ENCODE assay signal across 8 cellular contexts in the genomic region with DNA sequence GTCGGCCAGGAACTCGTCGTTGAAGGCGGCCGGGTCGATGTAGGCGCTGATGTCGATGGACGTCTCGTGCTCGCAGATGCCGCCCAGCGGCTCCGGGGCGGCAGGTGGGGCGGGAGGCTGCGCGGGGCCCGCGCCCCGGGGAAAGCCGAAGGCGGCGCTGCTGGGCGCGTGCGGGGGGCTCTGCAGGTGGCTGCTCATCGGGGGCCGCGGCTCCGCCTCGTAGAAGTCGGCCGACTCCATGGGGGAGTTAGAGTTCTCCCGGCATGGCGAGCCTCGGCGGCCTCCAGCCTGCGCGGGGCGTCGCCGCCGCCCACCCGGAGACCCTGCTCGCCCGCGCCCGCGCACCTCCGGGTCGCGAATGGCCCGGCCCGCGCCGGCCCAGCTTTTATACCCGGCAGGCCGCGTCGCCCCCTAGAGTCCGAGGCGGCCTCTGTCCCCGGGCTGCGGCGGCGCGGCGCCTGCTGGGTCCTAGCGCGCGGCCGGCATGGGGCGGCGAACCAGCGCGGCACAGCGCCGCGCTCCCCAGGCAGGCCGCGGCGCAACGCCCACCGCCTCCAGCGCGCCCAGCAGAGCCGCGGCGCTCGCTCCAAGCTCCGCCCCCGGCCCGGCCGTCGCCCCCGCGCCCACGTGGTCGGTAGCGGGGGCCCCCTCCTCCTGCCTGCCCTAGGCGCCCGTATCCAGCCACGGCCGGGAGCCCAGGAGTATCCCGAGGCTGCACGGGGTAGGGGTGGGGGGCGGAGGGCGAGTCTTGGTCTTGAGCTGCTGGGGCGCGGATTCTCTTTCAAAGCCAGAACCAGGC. TPM values are rescaled to one million over a fixed set of nuclear protein-coding genes. Genes with fewer than 3 reads are reported as not detected.
DNase-seq lines count a peak whose midpoint lies in the region; ATAC-seq and TF ChIP-seq lines count a peak whose summit lies in the region.

A gene (minus strand): TSS at position 360 of the 799 bp plus-strand sequence. CDS start 120 bp downstream, at position 240.

- no peaks in the 10 kb centered on the region for H3K9me3 ChIP-seq in DOHH2 (ENCODE audit: control insufficient read depth, insufficient read depth, low read length)
- no peaks in the 10 kb centered on the region for H3K9me3 ChIP-seq in Karpas-422 (ENCODE audit: low read length)
- no peaks in the 10 kb centered on the region for H3K9me3 ChIP-seq in SK-N-MC (ENCODE audit: low read depth, low read length)
- no peaks in the 10 kb centered on the region for H3K9me3 ChIP-seq in adrenal gland (replicated peaks in 1 of 3)
- no peaks in the 10 kb centered on the region for H3K9me3 ChIP-seq in left ventricle myocardium inferior (replicated peaks)
- H3K9me3 ChIP-seq in vagina: no peaks in the 10 kb centered on the region

- no peak for TF ChIP-seq CTCF in DOHH2 (IDR thresholded peaks at IDR 0.05; ENCODE audit: low read depth, low read length, poor library complexity, severe bottlenecking)
- TF ChIP-seq CTCF in adrenal gland (IDR thresholded peaks at IDR 0.05): peak in 3 of 6 experiments; percentile 54 to 82 (median 57)
- peak; percentile 64 for TF ChIP-seq CTCF in left ventricle myocardium inferior (IDR thresholded peaks at IDR 0.05; ENCODE audit: borderline replicate concordance)
- TF ChIP-seq CTCF in vagina (IDR thresholded peaks at IDR 0.05): peak in 1 of 3 experiments; percentile 13

- H3K79me2 ChIP-seq in DOHH2 (ENCODE audit: control insufficient read depth, low read length): no peaks in the 10 kb centered on the region
- no peaks in the 10 kb centered on the region for H3K79me2 ChIP-seq in Karpas-422 (ENCODE audit: low read length)

- H3K27ac ChIP-seq in DOHH2 (ENCODE audit: low read depth, low read length): no peak within 1 kb of the TSS
- H3K27ac ChIP-seq in Karpas-422 (ENCODE audit: low read length): no peak within 1 kb of the TSS
- no peak within 1 kb of the TSS for H3K27ac ChIP-seq in SK-N-MC
- H3K27ac ChIP-seq in adrenal gland: peak within 1 kb of the TSS in 2 of 5 donors; percentile 61 to 69
- H3K27ac ChIP-seq in left ventricle myocardium inferior (replicated peaks): peak within 1 kb of the TSS; percentile 67
- H3K27ac ChIP-seq in vagina: peak within 1 kb of the TSS; percentile 94

- H3K9ac ChIP-seq in Karpas-422 (ENCODE audit: low read length) (no peak within 1 kb of the TSS), SK-N-MC (ENCODE audit: insufficient read length) (peak within 1 kb of the TSS; percentile 91)

- intact Hi-C loops in adrenal gland (cut with DNase I): loop anchor here in 1 of 2 donors (10.0 kb wide), 1 partner anchor 72 kb away; a partner anchor contains a TSS
- intact Hi-C loops in left ventricle myocardium inferior (cut with micrococcal nuclease): no loop called here
- intact Hi-C loops in posterior cingulate gyrus (cut with DNase I): loop anchor here (2.0 to 10.0 kb wide), 2 partner anchors 70 to 102 kb away; a partner anchor contains a TSS
- intact Hi-C loops in vagina (cut with DNase I): loop anchor here (5.0 kb wide), 2 partner anchors 70 to 85 kb away; a partner anchor contains a TSS

- peak; percentile 75 to 88 for TF ChIP-seq POLR2A in adrenal gland (IDR thresholded peaks at IDR 0.05)
- TF ChIP-seq POLR2A in vagina (IDR thresholded peaks at IDR 0.05): peak in 1 of 2 donors; percentile 99

- no peak within 1 kb of the TSS for H2AFZ ChIP-seq in Karpas-422 (ENCODE audit: low read length)

- peak within 1 kb of the TSS; percentile 30; the same call in 1 of the 2 replicates for H3K4me2 ChIP-seq in DOHH2 (ENCODE audit: low read length)
- H3K4me2 ChIP-seq in Karpas-422 (ENCODE audit: low read depth, low read length, poor library complexity, severe bottlenecking): no peak within 1 kb of the TSS

- H3F3A ChIP-seq in DOHH2 (ENCODE audit: control insufficient read depth, insufficient read depth): no peaks in the 10 kb centered on the region

- no peaks in the 10 kb centered on the region for H3K9me2 ChIP-seq in DOHH2 (replicated peaks; ENCODE audit: control insufficient read depth, low read length)
- H3K9me2 ChIP-seq in Karpas-422 (replicated peaks; ENCODE audit: insufficient read depth, low read length): no peaks in the 10 kb centered on the region

- H4K20me1 ChIP-seq in DOHH2 (ENCODE audit: control insufficient read depth, insufficient read depth, low read depth, low read length) (no peaks in the 10 kb centered on the region), Karpas-422 (ENCODE audit: insufficient read depth, low read depth, low read length) (no peaks in the 10 kb centered on the region)

- DNase-seq in Karpas-422 (peak; percentile 75), SK-N-MC (ENCODE audit: low read depth, low spot score) (no peak), adrenal gland (peak in 6 of 7 donors; percentile 54 to 69 (median 62)), left ventricle myocardium inferior (peak; percentile 78), posterior cingulate gyrus (peak in 9 of 10 donors; percentile 51 to 96 (median 73)), vagina (ENCODE audit: extremely low spot score in 2 of 2) (peak in 1 of 2 donors; percentile 79)

- no peaks in the 10 kb centered on the region for H3K27me3 ChIP-seq in DOHH2 (ENCODE audit: control insufficient read depth, low read length)
- H3K27me3 ChIP-seq in Karpas-422 (ENCODE audit: low read length): no peaks in the 10 kb centered on the region
- no peaks in the 10 kb centered on the region for H3K27me3 ChIP-seq in adrenal gland
- H3K27me3 ChIP-seq in left ventricle myocardium inferior (ENCODE audit: low read depth): peaks cover 61% of the 10 kb centered on the region
- no peaks in the 10 kb centered on the region for H3K27me3 ChIP-seq in vagina

- H3K4me1 ChIP-seq in DOHH2 (ENCODE audit: control insufficient read depth, low read length): no peaks in the 10 kb centered on the region
- H3K4me1 ChIP-seq in Karpas-422 (ENCODE audit: low read length): no peaks in the 10 kb centered on the region
- peaks cover 0 to 24% of the 10 kb centered on the region in 2 donors for H3K4me1 ChIP-seq in adrenal gland (replicated peaks in 1 of 2)
- peaks cover 34% of the 10 kb centered on the region for H3K4me1 ChIP-seq in left ventricle myocardium inferior
- peaks cover 57% of the 10 kb centered on the region for H3K4me1 ChIP-seq in vagina

- ATAC-seq in GM21717 (IDR thresholded peaks at IDR 0.05; ENCODE audit: unreplicated experiment): peak; percentile 49

- H3K36me3 ChIP-seq in DOHH2 (ENCODE audit: control insufficient read depth, low read length) (no peaks in the 10 kb centered on the region), Karpas-422 (ENCODE audit: insufficient read depth, low read length) (no peaks in the 10 kb centered on the region), SK-N-MC (ENCODE audit: insufficient read depth, low read length) (no peaks in the 10 kb centered on the region), adrenal gland (replicated peaks in 1 of 2) (no peaks in the 10 kb centered on the region), left ventricle myocardium inferior (no peaks in the 10 kb centered on the region), vagina (no peaks in the 10 kb centered on the region)

- WGBS in adrenal gland, 4 donors: 0 to 1% (median 1%) methylated on average over 3 to 111 of the region's 111 CpGs; no CpG with 5 or more reads in 1 of the 4 donors

- H3K4me3 ChIP-seq in DOHH2 (ENCODE audit: low read length) (0 out of 2 replicates have a peak within 1 kb of the TSS, but pooled peaks have one; percentile 27), Karpas-422 (ENCODE audit: low read length) (no peak within 1 kb of the TSS), SK-N-MC (peak within 1 kb of the TSS; percentile 94), adrenal gland (peak within 1 kb of the TSS in 3 of 4 donors; percentile 11 to 65 (median 45)), left ventricle myocardium inferior (peak within 1 kb of the TSS; percentile 87), vagina (peak within 1 kb of the TSS; percentile 80 to 94)

RNA-seq across cellular contexts. Expression of the gene that starts here (rescaled TPM):
- total RNA-seq in Karpas-422 (2014; rRNA removed; shearing (Covaris generic); ENCODE audit: low replicate concordance): not detected in 2 replicates
- total RNA-seq in adrenal gland (10 to 100 TPM in 1 of 8 donors, 1 to 10 TPM in 7; 1.6 to 12.5 (median 7.1) TPM), left ventricle myocardium inferior (1.7 TPM), vagina (38.3 TPM)
- polyA plus RNA-seq in adrenal gland: 10 to 100 TPM in 2 of 3 donors, under 1 TPM in 1; 0.60 to 29.9 (median 10.1) TPM

Comparison
In these comparisons a context has a peak if more than half of its experiments do, and no peak if none do; other contexts are left out.
1. Peak in DNase-seq in Karpas-422; RNA of the gene not detected or under 1 TPM.
2. H3K27ac ChIP-seq: peak in left ventricle myocardium inferior (single experiment) and vagina (single experiment); none in DOHH2 (single experiment), Karpas-422 (single experiment) and SK-N-MC (single experiment).